Comparison of ENCODE assay signal across 12 cellular contexts in the genomic region with DNA sequence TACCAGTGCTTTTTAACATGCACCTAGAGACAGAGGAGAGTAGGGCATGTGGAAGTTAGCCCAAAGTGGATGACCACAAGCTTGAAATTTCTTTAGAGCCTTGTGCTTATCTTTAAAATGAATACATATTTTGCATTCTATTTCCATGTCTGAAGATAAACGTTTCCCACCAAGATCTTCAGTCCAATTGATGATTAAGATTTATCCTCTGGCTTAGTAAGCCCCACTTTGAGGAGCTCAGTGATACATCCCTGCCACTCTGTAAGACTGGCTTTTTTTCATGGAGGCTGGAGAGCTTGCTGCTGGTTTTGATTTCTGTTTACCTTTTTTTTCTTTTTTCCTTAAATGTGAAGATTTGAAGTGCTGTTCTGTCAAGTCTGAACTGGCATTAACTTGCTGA. TPM values are rescaled to one million over a fixed set of nuclear protein-coding genes. Genes with fewer than 3 reads are reported as not detected.
DNase-seq lines count a peak whose midpoint lies in the region; ATAC-seq, FAIRE-seq and TF ChIP-seq lines count a peak whose summit lies in the region.
"Had no signal": no experiment of that assay in that cellular context is flagged by ENCODE, and none has a peak within 500 bp of the region (broad histone marks: within the 10 kb centered on the region; RNA-seq: fewer than 3 reads in every experiment).

No MANE protein-coding gene starts in this region.

- WGBS in body of pancreas, 2 donors = 29% methylated on average over 1 of the region's 1 CpG
- WGBS in spleen, 5 donors = 35 to 68% (median 63%) methylated on average over 1 of the region's 1 CpG

- no peak for ATAC-seq in body of pancreas
- ATAC-seq in GM18868 (IDR thresholded peaks at IDR 0.05; ENCODE audit: unreplicated experiment) = no peak
- ATAC-seq: activated CD4-positive, alpha-beta T cell treated with anti-CD3 and anti-CD28 coated beads for 36 hours had no signal

- H3K4me2 ChIP-seq in keratinocyte (ENCODE audit: control insufficient read depth, extremely low read depth, insufficient read depth, low read depth, low read length) = no peak overlapping the region

- H3K9me3 ChIP-seq in body of pancreas = no peaks in the 10 kb centered on the region
- no peaks in the 10 kb centered on the region for H3K9me3 ChIP-seq in keratinocyte (ENCODE audit: control insufficient read depth, low read depth, low read length)
- H3K9me3 ChIP-seq in spleen = no peaks in the 10 kb centered on the region

- H3K4me3 ChIP-seq in body of pancreas (no peak overlapping the region), keratinocyte (ENCODE audit: control insufficient read depth in 2 of 3, extremely low read depth in 1 of 3, insufficient read depth in 2 of 3, low read depth in 1 of 3, low read length in 3 of 3) (no peak overlapping the region), spleen (no peak overlapping the region)

- intact Hi-C loops in body of pancreas (cut with DNase I) (no loop called here), spleen (cut with DNase I; ENCODE audit: low total_unique reads) (no loop called here)

- no peaks in the 10 kb centered on the region for H4K20me1 ChIP-seq in keratinocyte (ENCODE audit: control insufficient read depth, extremely low read depth, insufficient read depth, low read length)

- TF ChIP-seq CTCF in body of pancreas (IDR thresholded peaks at IDR 0.05) = no peak
- no peak for TF ChIP-seq CTCF in keratinocyte (optimal IDR thresholded peaks at IDR 0.05 in 1 of 3, IDR thresholded peaks at IDR 0.05 in 1 of 3, conservative IDR thresholded peaks at IDR 0.05 in 1 of 3; ENCODE audit: extremely low read depth in 1 of 3, insufficient read depth in 2 of 3, low read length in 3 of 3)
- no peak for TF ChIP-seq CTCF in spleen (IDR thresholded peaks at IDR 0.05 in 8 of 11, conservative IDR thresholded peaks at IDR 0.05 in 3 of 11)

- no peak overlapping the region for H3K9ac ChIP-seq in keratinocyte (ENCODE audit: control insufficient read depth, extremely low read depth, insufficient read depth, low read length)

- H3K4me1 ChIP-seq in body of pancreas = peaks cover 7% of the 10 kb centered on the region
- peaks cover 6% of the 10 kb centered on the region for H3K4me1 ChIP-seq in keratinocyte (ENCODE audit: control insufficient read depth, extremely low read depth, insufficient read depth, low read length)
- H3K4me1 ChIP-seq in spleen = no peaks in the 10 kb centered on the region

- H3K9me1 ChIP-seq in keratinocyte (ENCODE audit: control insufficient read depth, extremely low read depth, insufficient read depth, low read length) = no peaks in the 10 kb centered on the region

- FAIRE-seq in keratinocyte (lab: Jason Lieb, UNC) = no peak

- dilution Hi-C loops in keratinocyte (cut with MboI; ENCODE audit: extremely low pct_ligation_motif_present, low sequenced_read_pairs) = no loop called here

- DNase-seq in EL (peak; percentile 21), body of pancreas (no peak), keratinocyte (ENCODE audit: low read depth, low spot score) (no peak), spleen (no peak), DMS 273 (lab: John Stamatoyannopoulos, UW; ENCODE audit: unreplicated experiment) (no peak), SHP77 treated with DMSO at 0.1 percent for 48 hours (lab: John Stamatoyannopoulos, UW) (no peak)
- no peak for DNase-seq in stimulated activated CD4-positive, alpha-beta T cell treated with anti-CD3 and anti-CD28 coated beads, Interleukin-4, amount 100 ng/mL, for 4 hours
- DNase-seq: activated CD4-positive, alpha-beta T cell treated with anti-CD3 and anti-CD28 coated beads for 36 hours; activated CD8-positive, alpha-beta memory T cell treated with anti-CD3 and anti-CD28 coated beads, Interleukin-2, amount 50 U/mL, for 48 hours; DMS79 treated with DMSO at 0.1 percent for 48 hours; NCI-H1048 had no signal

- TF ChIP-seq POLR2A in body of pancreas (IDR thresholded peaks at IDR 0.05) (no peak), spleen (IDR thresholded peaks at IDR 0.05) (no peak)

- H3K27ac ChIP-seq in body of pancreas (peak overlapping the region in 3 of 4 donors; percentile 20 to 58 (median 35)), keratinocyte (ENCODE audit: control insufficient read depth, insufficient read depth, low read length) (peak overlapping the region; percentile 19), spleen (peak overlapping the region in 5 of 8 donors; percentile 38 to 60 (median 55))

- H3K27me3 ChIP-seq in body of pancreas = no peaks in the 10 kb centered on the region
- H3K27me3 ChIP-seq in keratinocyte (ENCODE audit: control insufficient read depth, extremely low read depth, insufficient read depth, low read length) = no peaks in the 10 kb centered on the region
- H3K27me3 ChIP-seq in spleen (replicated peaks in 1 of 7) = no peaks in the 10 kb centered on the region

- H3K36me3 ChIP-seq in body of pancreas (replicated peaks in 1 of 2; ENCODE audit: insufficient read depth in 1 of 2, low read depth in 2 of 2) = no peaks in the 10 kb centered on the region
- peaks cover 5 to 24% of the 10 kb centered on the region in 2 experiments for H3K36me3 ChIP-seq in keratinocyte (ENCODE audit: control insufficient read depth in 2 of 2, extremely low read depth in 1 of 2, insufficient read depth in 2 of 2, low read length in 2 of 2)
- peaks cover 0 to 66% (median 13%) of the 10 kb centered on the region in 6 donors for H3K36me3 ChIP-seq in spleen

- H2AFZ ChIP-seq in keratinocyte (ENCODE audit: control insufficient read depth, low read length) = no peak overlapping the region

- no peaks in the 10 kb centered on the region for H3K79me2 ChIP-seq in keratinocyte (ENCODE audit: control insufficient read depth, insufficient read depth, low read length)

RNA-seq across cellular contexts. Expression of a gene that starts 54.1 kb away (rescaled TPM):
- total RNA-seq in body of pancreas = 10 to 100 TPM; 34.9 to 35.8 TPM
- polyA plus RNA-seq in keratinocyte = 37.6 to 45.9 TPM (median 42.9 TPM) in 3 replicates
- polyA plus RNA-seq in keratinocyte (2011; ENCODE audit: low read depth) = 62.9 TPM
- 32.0 and 46.3 TPM in 2 replicates for polyA plus RNA-seq in keratinocyte (2011; cell fraction: cytosol; rRNA removed)
- polyA plus RNA-seq in keratinocyte (2011; cell fraction: nucleus; rRNA removed) = 38.5 and 43.3 TPM in 2 replicates
- polyA plus RNA-seq in keratinocyte (2012; ENCODE audit: low replicate concordance) = 25.5 and 51.0 TPM in 2 replicates
- polyA minus RNA-seq in keratinocyte = 6.6 to 20.9 TPM (median 16.2 TPM) in 3 replicates
- 22.4 TPM for polyA minus RNA-seq in keratinocyte (2011; cell fraction: cytosol; rRNA and poly(A)+ RNA removed)
- 14.1 and 36.8 TPM in 2 replicates for polyA minus RNA-seq in keratinocyte (2011; cell fraction: nucleus; rRNA and poly(A)+ RNA removed)
- 10 to 100 TPM in 5 of 7 donors, 1 to 10 TPM in 2; 5.3 to 28.7 (median 12.1) TPM for total RNA-seq in spleen
- 1 to 10 TPM; 3.0 to 4.5 (median 3.6) TPM for polyA plus RNA-seq in spleen
